Comparison of ENCODE assay signal across 8 cellular contexts in the genomic region with DNA sequence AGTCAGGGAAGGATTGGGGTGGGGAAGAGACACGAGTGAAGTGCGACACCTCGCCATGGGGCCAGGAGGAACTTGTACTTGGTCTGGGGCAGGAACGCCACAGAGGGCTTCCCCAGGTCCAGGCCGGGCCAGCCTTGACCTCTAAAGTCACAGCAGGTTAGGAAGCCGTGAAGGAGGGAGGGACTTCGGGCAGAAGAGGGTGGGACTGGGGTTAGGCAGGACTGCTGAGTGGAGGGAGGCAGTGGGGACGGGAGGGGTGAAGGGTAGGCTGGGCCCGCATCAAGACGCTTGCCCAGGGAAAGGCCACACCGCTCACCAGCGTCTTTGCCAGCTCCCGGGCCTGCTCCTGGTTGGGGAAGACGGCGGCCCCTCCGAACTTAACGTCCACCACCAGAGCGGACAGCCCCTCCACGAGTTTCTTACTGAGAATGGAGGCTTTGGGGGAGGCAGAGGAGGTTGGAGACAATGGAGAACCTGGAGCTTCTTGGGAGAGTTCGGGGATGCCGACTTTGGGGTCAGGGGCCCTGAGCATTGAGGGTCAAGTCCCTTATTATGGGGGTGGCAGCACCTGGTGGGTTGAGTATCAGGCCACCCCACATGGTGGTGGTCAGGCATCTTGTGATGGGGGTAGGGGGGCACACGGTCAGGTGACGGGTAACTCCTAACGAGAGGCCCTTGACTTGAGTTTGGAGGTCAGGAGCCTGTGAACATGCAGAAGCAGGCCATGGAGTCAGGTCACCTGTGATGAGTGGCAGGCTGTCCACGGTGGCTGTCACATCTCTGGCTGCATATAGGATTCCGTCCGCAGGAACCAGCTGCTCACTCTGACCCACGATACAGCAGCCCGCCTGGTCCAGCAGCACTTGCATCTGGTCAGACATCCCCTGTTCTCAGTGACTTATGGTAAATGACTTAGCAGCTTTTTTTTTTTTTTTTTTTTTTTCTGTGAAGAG. TPM values are rescaled to one million over a fixed set of nuclear protein-coding genes. Genes with fewer than 3 reads are reported as not detected.
A peak's percentile ranks its signal among the peaks of the same experiment; 100 is the strongest.
DNase-seq lines count a peak whose midpoint lies in the region; ATAC-seq and TF ChIP-seq lines count a peak whose summit lies in the region.

No MANE protein-coding gene starts in this region.

- H3K4me3 ChIP-seq in hepatocyte, result peak overlapping the region; percentile 67
- peak overlapping the region; percentile 68 to 91 (median 83) for H3K4me3 ChIP-seq in gastrocnemius medialis

- H3K4me1 ChIP-seq in hepatocyte (ENCODE audit: insufficient read depth) (peaks cover 39% of the 10 kb centered on the region), gastrocnemius medialis (peaks cover 15 to 26% of the 10 kb centered on the region in 2 donors)

- intact Hi-C loops in gastrocnemius medialis (cut with DNase I; ENCODE audit: low total_unique reads), result loop anchor here (5.0 kb wide), 1 partner anchor 100 kb away; a partner anchor contains a TSS

- H3K9me3 Mint-ChIP-seq in activated naive CD8-positive, alpha-beta T cell (ENCODE audit: low read depth), result no peaks in the 10 kb centered on the region

- H3K4me2 ChIP-seq in hepatocyte, result peak overlapping the region; percentile 94

- TF ChIP-seq CTCF in hepatocyte (IDR thresholded peaks at IDR 0.05; ENCODE audit: poor library complexity), result no peak
- TF ChIP-seq CTCF in gastrocnemius medialis (IDR thresholded peaks at IDR 0.05 in 4 of 5, conservative IDR thresholded peaks at IDR 0.05 in 1 of 5), result no peak

- peaks cover 2% of the 10 kb centered on the region for H3K36me3 Mint-ChIP-seq in activated naive CD8-positive, alpha-beta T cell

- in situ Hi-C loops in gastrocnemius medialis (cut with MboI; ENCODE audit: low sequenced_read_pairs in 4 of 4), result no loop called here

- peaks cover 23% of the 10 kb centered on the region for H3K4me1 Mint-ChIP-seq in activated naive CD8-positive, alpha-beta T cell (ENCODE audit: low read depth)

- H3K27me3 Mint-ChIP-seq in activated naive CD8-positive, alpha-beta T cell, result no peaks in the 10 kb centered on the region

- ATAC-seq in gastrocnemius medialis, result no peak

- H3K27ac ChIP-seq in hepatocyte (peak overlapping the region; percentile 98), gastrocnemius medialis (peak overlapping the region; percentile 84 to 92 (median 88))

- peak overlapping the region; percentile 80 for H3K27ac Mint-ChIP-seq in activated naive CD8-positive, alpha-beta T cell

- H3K9me2 ChIP-seq in hepatocyte (replicated peaks; ENCODE audit: insufficient read depth), result no peaks in the 10 kb centered on the region

- H3K36me3 ChIP-seq in hepatocyte (replicated peaks; ENCODE audit: insufficient read depth, low read depth), result no peaks in the 10 kb centered on the region
- H3K36me3 ChIP-seq in gastrocnemius medialis, result peaks cover 0 to 18% of the 10 kb centered on the region in 2 donors

- H2AFZ ChIP-seq in hepatocyte, result no peak overlapping the region

- no peaks in the 10 kb centered on the region for H3K9me3 ChIP-seq in hepatocyte (ENCODE audit: low read depth)
- no peaks in the 10 kb centered on the region for H3K9me3 ChIP-seq in gastrocnemius medialis

- H3K27me3 ChIP-seq in hepatocyte (peaks cover 11% of the 10 kb centered on the region), gastrocnemius medialis (peaks cover 23 to 36% (median 34%) of the 10 kb centered on the region in 3 donors)

- H3K79me2 ChIP-seq in hepatocyte, result peaks cover 23% of the 10 kb centered on the region

- peak; percentile 24 for DNase-seq in NCI-H1105 (lab: John Stamatoyannopoulos, UW)
- no peak for DNase-seq in NCI-H1105 treated with DMSO at 0.1 percent for 48 hours (lab: John Stamatoyannopoulos, UW)
- DNase-seq in NAMALWA (ENCODE audit: low spot score), result peak; percentile 71
- DNase-seq in hepatocyte (ENCODE audit: low spot score), result no peak
- DNase-seq in gastrocnemius medialis, result peak in 1 of 2 donors; percentile 45
- no peak for DNase-seq in mesenteric fat pad (ENCODE audit: low spot score)
- no peak for DNase-seq in middle frontal gyrus (ENCODE audit: extremely low spot score, low spot score)

- H3K4me3 Mint-ChIP-seq in activated naive CD8-positive, alpha-beta T cell, result peak overlapping the region; percentile 77

- peaks cover 13% of the 10 kb centered on the region for H4K20me1 ChIP-seq in hepatocyte (ENCODE audit: insufficient read depth, poor library complexity, severe bottlenecking)

- WGBS in hepatocyte (ENCODE audit: low lambda C conversion rate, missing lambda C conversion rate), result 56% methylated on average over 29 of the region's 29 CpGs

- TF ChIP-seq POLR2A in gastrocnemius medialis (IDR thresholded peaks at IDR 0.05), result no peak

RNA-seq across cellular contexts. Expression of a gene that starts 1.7 kb away (rescaled TPM):
- total RNA-seq in hepatocyte (2.0 and 4.1 TPM in 2 replicates), gastrocnemius medialis (1 to 10 TPM in 2 of 4 donors, not detected in 2; 1.0 to 2.3 TPM), mesenteric fat pad (9.6 TPM)
- polyA plus RNA-seq in hepatocyte, result 9.7 and 11.2 TPM in 2 replicates

RNA-seq across cellular contexts. Expression of a gene that starts 2.7 kb away (rescaled TPM):
- 36.6 and 46.4 TPM in 2 replicates for total RNA-seq in hepatocyte
- polyA plus RNA-seq in hepatocyte, result 85.7 and 105 TPM in 2 replicates
- 10 to 100 TPM in 3 of 4 donors, 1 to 10 TPM in 1; 8.8 to 15.8 (median 11.8) TPM for total RNA-seq in gastrocnemius medialis
- total RNA-seq in mesenteric fat pad, result 165 TPM

RNA-seq across cellular contexts. Expression of a gene that starts 18.6 kb away (rescaled TPM):
- total RNA-seq in hepatocyte (0.92 and 1.7 TPM in 2 replicates), gastrocnemius medialis (not detected), mesenteric fat pad (0.10 TPM)
- polyA plus RNA-seq in hepatocyte, result 0.75 and 1.4 TPM in 2 replicates

RNA-seq across cellular contexts. Expression of a gene that starts 19.1 kb away (rescaled TPM):
- 24.4 and 25.6 TPM in 2 replicates for total RNA-seq in hepatocyte
- 40.6 and 48.0 TPM in 2 replicates for polyA plus RNA-seq in hepatocyte
- 10 to 100 TPM; 19.0 to 29.3 (median 23.4) TPM for total RNA-seq in gastrocnemius medialis
- total RNA-seq in mesenteric fat pad, result 25.0 TPM

RNA-seq across cellular contexts. Expression of a gene that starts 19.6 kb away (rescaled TPM):
- total RNA-seq in hepatocyte, result 22.4 and 32.8 TPM in 2 replicates
- polyA plus RNA-seq in hepatocyte, result 97.6 and 128 TPM in 2 replicates
- 10 to 100 TPM; 19.7 to 39.4 (median 26.9) TPM for total RNA-seq in gastrocnemius medialis
- total RNA-seq in mesenteric fat pad, result 57.1 TPM

Comparison
In these comparisons a context has a peak if more than half of its experiments do, and no peak if none do; other contexts are left out.
1. DNase-seq: peak in NCI-H1105 (single experiment) and NAMALWA (single experiment); none in NCI-H1105 treated with DMSO at 0.1 percent for 48 hours (single experiment), hepatocyte (single experiment), mesenteric fat pad (single experiment) and middle frontal gyrus (single experiment).